14 cellular contexts compared by ENCODE assay signal in genomic region chrX:69221239-69222102, GRCh38. TPM values are rescaled to one million over a fixed set of nuclear protein-coding genes. Genes with fewer than 3 reads are reported as not detected.
DNase-seq lines count a peak whose midpoint lies in the region; ATAC-seq, FAIRE-seq and TF ChIP-seq lines count a peak whose summit lies in the region.
"Had no signal": no experiment of that assay in that cellular context is flagged by ENCODE, and none has a peak within 500 bp of the region (broad histone marks: within the 10 kb centered on the region; RNA-seq: fewer than 3 reads in every experiment).

No MANE protein-coding gene starts in this region.

- no peak for TF ChIP-seq RAD21 in K562 (CRISPR knock-in tag; conservative IDR thresholded peaks at IDR 0.05 in 1 of 2, IDR thresholded peaks at IDR 0.05 in 1 of 2)

- H3K4me1 ChIP-seq in HAP-1 (peaks cover 24% of the 10 kb centered on the region), K562 (replicated peaks in 1 of 2; ENCODE audit: control insufficient read depth in 2 of 2, insufficient read depth in 2 of 2, low read length in 2 of 2) (no peaks in the 10 kb centered on the region)
- H3K4me1 ChIP-seq: left lung, right lobe of liver had no signal

- H3K4me3 Mint-ChIP-seq in nephron, result peak overlapping the region in 1 of 3 experiments; percentile 34
- H3K4me3 Mint-ChIP-seq: B cell; effector memory CD8-positive, alpha-beta T cell; IgD-negative memory B cell had no signal

- no peaks in the 10 kb centered on the region for H3K9me1 ChIP-seq in K562 (ENCODE audit: control insufficient read depth, insufficient read depth, low read length)

- TF ChIP-seq CTCF in K562 (IDR thresholded peaks at IDR 0.05 in 2 of 3, conservative IDR thresholded peaks at IDR 0.05 in 1 of 3; ENCODE audit: insufficient read depth in 2 of 3, low read depth in 1 of 3, low read length in 3 of 3) (no peak), nephron (IDR thresholded peaks at IDR 0.05; ENCODE audit: unreplicated experiment in 3 of 3) (no peak)

- H3K4me3 ChIP-seq in HAP-1 (peak overlapping the region; percentile 37), K562 (no peak overlapping the region)
- H3K4me3 ChIP-seq: left lung, ovary, right lobe of liver had no signal

- peak overlapping the region in 2 of 3 experiments; percentile 55 to 75 for H3K27ac Mint-ChIP-seq in nephron
- H3K27ac Mint-ChIP-seq: B cell; effector memory CD8-positive, alpha-beta T cell; IgD-negative memory B cell had no signal

- no peak overlapping the region for H3K9ac ChIP-seq in K562 (ENCODE audit: insufficient read depth in 1 of 2, low read depth in 2 of 2, low read length in 2 of 2)

- peak; percentile 24 for ATAC-seq in GM18511 (IDR thresholded peaks at IDR 0.05; ENCODE audit: unreplicated experiment)
- no peak for ATAC-seq in K562
- no peak for ATAC-seq in HG03439 (IDR thresholded peaks at IDR 0.05; ENCODE audit: unreplicated experiment)

- in situ Hi-C loops in HAP-1 (cut with MboI; ENCODE audit: low sequenced_read_pairs) (loop anchor here (5.0 to 10.0 kb wide), 2 partner anchors 61 to 163 kb away; no protein-coding TSS in a partner anchor), K562 (cut with MboI) (no loop called here)

- POLR2A ChIA-PET in K562 (lab: Yijun Ruan, JAX), result no interaction called here

- H3K79me2 ChIP-seq in K562 (ENCODE audit: control insufficient read depth, insufficient read depth, low read length), result no peaks in the 10 kb centered on the region

- no peak overlapping the region for H3K27ac ChIP-seq in K562 (ENCODE audit: extremely low read depth, low read depth, low read length)
- H3K27ac ChIP-seq: left lung, ovary, right lobe of liver had no signal

- no peaks in the 10 kb centered on the region for H4K20me1 ChIP-seq in K562 (replicated peaks; ENCODE audit: control insufficient read depth, insufficient read depth, low read length)

- H3K4me1 Mint-ChIP-seq in nephron, result peaks cover 9% of the 10 kb centered on the region
- H3K4me1 Mint-ChIP-seq: B cell, IgD-negative memory B cell had no signal

- TF ChIP-seq POLR2A in K562 (conservative IDR thresholded peaks at IDR 0.05), result no peak

- H3K9me3 ChIP-seq in HAP-1, result no peaks in the 10 kb centered on the region
- no peaks in the 10 kb centered on the region for H3K9me3 ChIP-seq in K562 (replicated peaks; ENCODE audit: control insufficient read depth, insufficient read depth, low read depth, low read length)
- H3K9me3 ChIP-seq: left lung, ovary, right lobe of liver had no signal

- DNase-seq in HAP-1 (ENCODE audit: low spot score in 2 of 2) (peak; percentile 67 to 89), K562 (ENCODE audit: extremely low read depth in 1 of 4, low spot score in 3 of 4) (no peak), NOMO-1 treated with DMSO at 0.1 percent for 48 hours (lab: John Stamatoyannopoulos, UW; ENCODE audit: unreplicated experiment) (no peak)
- no peak for DNase-seq in activated naive CD4-positive, alpha-beta T cell treated with anti-CD3 and anti-CD28 coated beads, Interleukin-2, amount 50 U/mL, for 16 hours
- DNase-seq: amniotic stem cell had no signal

- CTCF ChIA-PET in K562 (lab: Yijun Ruan, JAX; ENCODE audit: low intra/inter-chr PET ratio), result interaction anchor here (0.5 to 1.8 kb wide), 3 partner anchors 64 to 134 kb away, joined by 3 to 9 read pairs (median 3); no protein-coding TSS in a partner anchor

- no peak overlapping the region for H2AFZ ChIP-seq in K562 (ENCODE audit: low read depth, low read length)

- H3K36me3 Mint-ChIP-seq in nephron (ENCODE audit: low read depth), result no peaks in the 10 kb centered on the region
- H3K36me3 Mint-ChIP-seq: IgD-negative memory B cell had no signal

- 11% methylated on average over 10 of the region's 38 CpGs for WGBS in K562 (ENCODE audit: insufficient coverage, low coverage, missing lambda C conversion rate)

- no peak overlapping the region for H3K4me2 ChIP-seq in K562 (ENCODE audit: insufficient read depth, low read length)

- no peaks in the 10 kb centered on the region for H3K27me3 ChIP-seq in HAP-1 (ENCODE audit: low read depth)
- H3K27me3 ChIP-seq in K562 (ENCODE audit: control insufficient read depth in 2 of 2, insufficient read depth in 2 of 2, low read length in 2 of 2), result no peaks in the 10 kb centered on the region
- H3K27me3 ChIP-seq: ovary had no signal

- intact Hi-C loops in K562 (cut with micrococcal nuclease), result loop anchor here (1.0 to 5.0 kb wide), 3 partner anchors 66 to 393 kb away; no protein-coding TSS in a partner anchor

- TF ChIP-seq EP300 in K562 (IDR thresholded peaks at IDR 0.05; ENCODE audit: low read length), result no peak

- BruUV-seq in K562 (replicated peaks; lab: Mats Ljungman, UMichigan), result no TSS peak

- H3K36me3 ChIP-seq in HAP-1 (replicated peaks), result 0 out of 2 replicates have a peak, but pooled peaks cover 3% of the 10 kb centered on the region
- H3K36me3 ChIP-seq in K562 (ENCODE audit: control insufficient read depth, insufficient read depth, low read length), result no peaks in the 10 kb centered on the region
- H3K36me3 ChIP-seq: left lung, ovary, right lobe of liver had no signal

- no peaks in the 10 kb centered on the region for H3K9me3 Mint-ChIP-seq in nephron
- H3K9me3 Mint-ChIP-seq: effector memory CD8-positive, alpha-beta T cell; IgD-negative memory B cell had no signal

- no peaks in the 10 kb centered on the region for H3K27me3 Mint-ChIP-seq in nephron (ENCODE audit: low read depth)
- H3K27me3 Mint-ChIP-seq: effector memory CD8-positive, alpha-beta T cell had no signal

- FAIRE-seq in K562 (lab: Jason Lieb, UNC), result no peak

TF ChIP-seq in K562, 482 proteins besides CTCF, POLR2A, EP300 and RAD21:
- TF ChIP-seq HDAC6 (IDR thresholded peaks at IDR 0.05; ENCODE audit: low read depth, low read length) (no peak), RBM25 (IDR thresholded peaks at IDR 0.05; ENCODE audit: low read depth, low read length, severe bottlenecking) (peak; percentile 7)

RNA-seq across cellular contexts. Expression of gene PJA1, which starts 56.2 kb away (rescaled TPM):
- 1.6 and 4.7 TPM in 2 replicates for total RNA-seq in K562 (2011; cell fraction: chromatin; rRNA removed; ENCODE audit: low replicate concordance)
- 0.92 and 1.3 TPM in 2 replicates for total RNA-seq in K562 (2011; cell fraction: nucleolus; rRNA removed)
- 2.5 and 2.9 TPM in 2 replicates for total RNA-seq in K562 (2011; cell fraction: nucleoplasm; rRNA removed)
- total RNA-seq in K562 (2014; rRNA removed) (3.9 and 4.3 TPM in 2 replicates), K562 (2014; rRNA removed; fragmentation: Illumina TruSeq; extraction: Trizol) (5.7 and 6.0 TPM in 2 replicates), K562 (2015; rRNA removed; fragmentation: Illumina TruSeq; extraction: Trizol) (4.0 TPM in 2 replicates), K562 (2021) (4.0 and 4.1 TPM in 2 replicates)
- polyA plus RNA-seq in K562 (2011; rRNA removed) (2.8 and 3.3 TPM in 2 replicates), K562 (2014; fragmentation: Illumina TruSeq; extraction: Trizol) (4.7 and 6.0 TPM in 2 replicates), K562 (2014; fragmentation: Nextera tagmentation; extraction: Ambion mirVana) (1 to 10 TPM; 1.6 to 1.8 TPM), K562 (2014; rRNA removed) (3.2 and 3.6 TPM in 2 replicates)
- polyA plus RNA-seq in K562 (2011; cell fraction: cytosol; rRNA removed), result 2.9 and 4.0 TPM in 2 replicates
- 2.5 TPM in 2 replicates for polyA plus RNA-seq in K562 (2011; cell fraction: nucleus; rRNA removed)
- 5.0 and 6.4 TPM in 2 replicates for polyA plus RNA-seq in K562 (2012)
- 5.7 and 6.4 TPM in 2 replicates for polyA minus RNA-seq in K562 (2011; rRNA and poly(A)+ RNA removed)
- polyA minus RNA-seq in K562 (2011; cell fraction: cytosol; rRNA and poly(A)+ RNA removed), result 1.8 and 2.1 TPM in 2 replicates
- polyA minus RNA-seq in K562 (2011; cell fraction: nucleus; rRNA and poly(A)+ RNA removed), result 0.81 and 0.89 TPM in 2 replicates

Comparison
In these comparisons a context has a peak if more than half of its experiments do, and no peak if none do; other contexts are left out.
1. DNase-seq: peak in HAP-1 (2 of 2); none in K562 (0 of 4), NOMO-1 treated with DMSO at 0.1 percent for 48 hours (single experiment) and activated naive CD4-positive, alpha-beta T cell treated with anti-CD3 and anti-CD28 coated beads, Interleukin-2, amount 50 U/mL, for 16 hours (single experiment).